Comparison of ENCODE assay signal across 8 cellular contexts in the genomic region with DNA sequence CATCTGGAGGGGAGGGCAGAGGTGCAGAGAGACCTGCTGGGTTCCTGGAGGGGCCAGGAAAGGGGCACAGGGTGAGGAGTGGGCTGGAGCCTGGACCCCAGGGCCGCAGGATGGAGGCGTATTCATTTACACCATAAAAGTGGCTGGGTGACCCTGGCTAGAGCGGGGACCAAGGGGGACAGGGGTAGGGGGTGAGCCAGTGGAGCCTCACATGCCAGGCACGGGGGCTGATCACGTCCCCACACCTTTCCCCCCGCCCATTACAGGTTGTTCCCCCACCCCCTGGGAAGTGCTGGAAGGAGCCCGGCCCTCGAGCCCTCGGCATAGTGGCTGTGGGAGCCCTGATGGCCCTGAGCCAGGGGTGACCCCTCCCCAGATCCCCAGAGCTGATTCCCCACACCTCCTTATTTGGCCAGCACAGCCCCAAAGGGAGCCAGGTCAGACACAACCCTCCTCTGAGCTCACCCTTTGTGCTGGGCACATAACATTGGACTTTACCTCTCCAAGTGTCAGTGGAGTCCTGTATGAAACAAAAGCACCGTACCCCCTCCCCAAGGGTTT. TPM values are rescaled to one million over a fixed set of nuclear protein-coding genes. Genes with fewer than 3 reads are reported as not detected.
DNase-seq lines count a peak whose midpoint lies in the region; ATAC-seq and TF ChIP-seq lines count a peak whose summit lies in the region.

No MANE protein-coding gene starts in this region.

- ATAC-seq in left colon: peak; percentile 36
- no peak for ATAC-seq in GM19328 (IDR thresholded peaks at IDR 0.05; ENCODE audit: unreplicated experiment)
- no peak for ATAC-seq in GM21515 (IDR thresholded peaks at IDR 0.05; ENCODE audit: unreplicated experiment)

- peaks cover 0 to 76% (median 40%) of the 10 kb centered on the region in 4 donors for H3K4me1 ChIP-seq in tibial nerve

- TF ChIP-seq POLR2A in tibial nerve (IDR thresholded peaks at IDR 0.05): no peak

- H3K4me3 ChIP-seq in tibial nerve: peak overlapping the region; percentile 57 to 95 (median 74)

- TF ChIP-seq EP300 in tibial nerve (IDR thresholded peaks at IDR 0.05): no peak

- 32 to 44% methylated on average over 6 of the region's 10 CpGs for WGBS in tibial nerve, 2 donors

- intact Hi-C loops in activated T-helper 2 cell treated with anti-CD3 and anti-CD28 coated beads, Interferon-gamma antibody, Interleukin-2, Interleukin-4, amounts not matched to agents 10 μg/mL and 5 μg/mL and 100 μg/mL, durations not matched to agents 14 hours and 24 hours and 36 hours (cut with micrococcal nuclease): loop anchor here (1.0 to 10.0 kb wide), 2 partner anchors 9 to 175 kb away; partner anchors contain the start of genes KMT5B and NDUFS8
- intact Hi-C loops in left colon (cut with DNase I, micrococcal nuclease): no loop called here

- TF ChIP-seq CTCF in tibial nerve (IDR thresholded peaks at IDR 0.05): no peak

- no peaks in the 10 kb centered on the region for H3K9me3 Mint-ChIP-seq in activated T-helper 2 cell treated with anti-CD3 and anti-CD28 coated beads, Interferon-gamma antibody, Interleukin-2, Interleukin-4, amounts not matched to agents 10 μg/mL and 5 μg/mL and 100 μg/mL, durations not matched to agents 14 hours and 24 hours and 36 hours

- peak overlapping the region; percentile 93 for H3K4me3 Mint-ChIP-seq in activated T-helper 2 cell treated with anti-CD3 and anti-CD28 coated beads, Interferon-gamma antibody, Interleukin-2, Interleukin-4, amounts not matched to agents 10 μg/mL and 5 μg/mL and 100 μg/mL, durations not matched to agents 14 hours and 24 hours and 36 hours (ENCODE audit: low read depth)

- H3K27ac ChIP-seq in tibial nerve: peak overlapping the region; percentile 71 to 94 (median 94)

- DNase-seq in activated effector memory CD4-positive, alpha-beta T cell treated with anti-CD3 and anti-CD28 coated beads, Interleukin-2, amount 50 U/mL, for 16 hours: peak; percentile 65
- no peak for DNase-seq in activated effector memory CD4-positive, alpha-beta T cell treated with Interleukin-2 at 50 U/mL for 16 hours
- no peak for DNase-seq in activated T-helper 2 cell treated with anti-CD3 and anti-CD28 coated beads, Interferon-gamma antibody, Interleukin-2, Interleukin-4, amounts not matched to agents 10 μg/mL and 5 μg/mL and 100 μg/mL, durations not matched to agents 14 hours and 24 hours and 36 hours (ENCODE audit: low spot score)
- peak in 1 of 2 donors; percentile 44 for DNase-seq in left colon
- DNase-seq in tibial nerve (ENCODE audit: low spot score in 2 of 2): no peak
- DNase-seq in anterior cingulate cortex (lab: John Stamatoyannopoulos, UW): no peak

- H3K36me3 Mint-ChIP-seq in activated T-helper 2 cell treated with anti-CD3 and anti-CD28 coated beads, Interferon-gamma antibody, Interleukin-2, Interleukin-4, amounts not matched to agents 10 μg/mL and 5 μg/mL and 100 μg/mL, durations not matched to agents 14 hours and 24 hours and 36 hours (ENCODE audit: low read depth): peaks cover 11% of the 10 kb centered on the region

- H3K27ac Mint-ChIP-seq in activated T-helper 2 cell treated with anti-CD3 and anti-CD28 coated beads, Interferon-gamma antibody, Interleukin-2, Interleukin-4, amounts not matched to agents 10 μg/mL and 5 μg/mL and 100 μg/mL, durations not matched to agents 14 hours and 24 hours and 36 hours: peak overlapping the region; percentile 89

- H3K27me3 Mint-ChIP-seq in activated T-helper 2 cell treated with anti-CD3 and anti-CD28 coated beads, Interferon-gamma antibody, Interleukin-2, Interleukin-4, amounts not matched to agents 10 μg/mL and 5 μg/mL and 100 μg/mL, durations not matched to agents 14 hours and 24 hours and 36 hours (ENCODE audit: low read depth): no peaks in the 10 kb centered on the region

- H3K27me3 ChIP-seq in tibial nerve: no peaks in the 10 kb centered on the region

- H3K36me3 ChIP-seq in tibial nerve: peaks cover 0 to 53% (median 2%) of the 10 kb centered on the region in 3 donors

- H3K9me3 ChIP-seq in tibial nerve: no peaks in the 10 kb centered on the region

- peaks cover 11% of the 10 kb centered on the region for H3K4me1 Mint-ChIP-seq in activated T-helper 2 cell treated with anti-CD3 and anti-CD28 coated beads, Interferon-gamma antibody, Interleukin-2, Interleukin-4, amounts not matched to agents 10 μg/mL and 5 μg/mL and 100 μg/mL, durations not matched to agents 14 hours and 24 hours and 36 hours (ENCODE audit: low read depth)

RNA-seq across cellular contexts. Expression of gene TCIRG1, which starts 0.8 kb away (rescaled TPM):
- total RNA-seq in activated T-helper 2 cell treated with anti-CD3 and anti-CD28 coated beads, Interferon-gamma antibody, Interleukin-2, Interleukin-4, amounts not matched to agents 10 μg/mL and 5 μg/mL and 100 μg/mL, durations not matched to agents 14 hours and 24 hours and 36 hours: 148 and 154 TPM in 2 replicates
- total RNA-seq in left colon (100 to 1,000 TPM; 140 to 156 TPM), tibial nerve (100 to 1,000 TPM; 142 to 439 (median 183) TPM)

RNA-seq across cellular contexts. Expression of gene NDUFS8, which starts 9.1 kb away (rescaled TPM):
- total RNA-seq in activated T-helper 2 cell treated with anti-CD3 and anti-CD28 coated beads, Interferon-gamma antibody, Interleukin-2, Interleukin-4, amounts not matched to agents 10 μg/mL and 5 μg/mL and 100 μg/mL, durations not matched to agents 14 hours and 24 hours and 36 hours: 125 and 139 TPM in 2 replicates
- total RNA-seq in left colon (100 to 1,000 TPM; 135 to 157 TPM), tibial nerve (100 to 1,000 TPM; 143 to 205 (median 180) TPM)

RNA-seq across cellular contexts. Expression of gene ALDH3B1, which starts 29.5 kb away (rescaled TPM):
- not detected in 2 replicates for total RNA-seq in activated T-helper 2 cell treated with anti-CD3 and anti-CD28 coated beads, Interferon-gamma antibody, Interleukin-2, Interleukin-4, amounts not matched to agents 10 μg/mL and 5 μg/mL and 100 μg/mL, durations not matched to agents 14 hours and 24 hours and 36 hours
- total RNA-seq in left colon (10 to 100 TPM; 20.2 to 21.3 TPM), tibial nerve (100 to 1,000 TPM in 1 of 4 donors, 10 to 100 TPM in 3; 80.4 to 137 (median 91.8) TPM)

RNA-seq across cellular contexts. Expression of gene UNC93B1, which starts 35.7 kb away (rescaled TPM):
- 12.3 and 14.1 TPM in 2 replicates for total RNA-seq in activated T-helper 2 cell treated with anti-CD3 and anti-CD28 coated beads, Interferon-gamma antibody, Interleukin-2, Interleukin-4, amounts not matched to agents 10 μg/mL and 5 μg/mL and 100 μg/mL, durations not matched to agents 14 hours and 24 hours and 36 hours
- 10 to 100 TPM; 51.9 to 52.8 TPM for total RNA-seq in left colon
- 10 to 100 TPM; 43.5 to 75.9 (median 44.2) TPM for total RNA-seq in tibial nerve

Comparison
In these comparisons a context has a peak if more than half of its experiments do, and no peak if none do; other contexts are left out.
1. RNA of gene ALDH3B1, which starts 29.5 kb away (total RNA-seq): 80.4 to 137 TPM in tibial nerve and 20.2 to 21.3 TPM in left colon; not detected in activated T-helper 2 cell treated with anti-CD3 and anti-CD28 coated beads, Interferon-gamma antibody, Interleukin-2, Interleukin-4, amounts not matched to agents 10 μg/mL and 5 μg/mL and 100 μg/mL, durations not matched to agents 14 hours and 24 hours and 36 hours; every median in the first group is over 10 times any median in the second.